In genomic region chr2:96241901-96242611, GRCh38 we compare ENCODE assay signal across 8 cellular contexts. TPM values are rescaled to one million over a fixed set of nuclear protein-coding genes. Genes with fewer than 3 reads are reported as not detected.
DNase-seq lines count a peak whose midpoint lies in the region; ATAC-seq and TF ChIP-seq lines count a peak whose summit lies in the region.

No MANE protein-coding gene starts in this region.

- 67% methylated on average over 5 of the region's 5 CpGs for WGBS in esophagus muscularis mucosa

- no peaks in the 10 kb centered on the region for H3K27me3 Mint-ChIP-seq in activated CD8-positive, alpha-beta T cell treated with anti-CD3 and anti-CD28 coated beads, Interleukin-2, amount 10 ng/mL, durations not matched to agents 7 days and 5 days (ENCODE audit: low read depth)

- peak overlapping the region; percentile 58 for H3K4me3 Mint-ChIP-seq in activated CD8-positive, alpha-beta T cell treated with anti-CD3 and anti-CD28 coated beads, Interleukin-2, amount 10 ng/mL, durations not matched to agents 7 days and 5 days

- peak; percentile 71 for DNase-seq in GF-D8 (lab: John Stamatoyannopoulos, UW)
- DNase-seq in activated CD8-positive, alpha-beta T cell treated with anti-CD3 and anti-CD28 coated beads, Interleukin-2, amount 10 ng/mL, durations not matched to agents 7 days and 5 days, result peak; percentile 80
- no peak for DNase-seq in esophagus muscularis mucosa (ENCODE audit: extremely low spot score)
- no peak for DNase-seq in SK-N-DZ (ENCODE audit: low spot score)
- no peak for DNase-seq in NCI-H748 (lab: John Stamatoyannopoulos, UW; ENCODE audit: unreplicated experiment)

- peak overlapping the region; percentile 96 for H3K27ac Mint-ChIP-seq in activated CD8-positive, alpha-beta T cell treated with anti-CD3 and anti-CD28 coated beads, Interleukin-2, amount 10 ng/mL, durations not matched to agents 7 days and 5 days

- H3K9me3 Mint-ChIP-seq in activated CD8-positive, alpha-beta T cell treated with anti-CD3 and anti-CD28 coated beads, Interleukin-2, amount 10 ng/mL, durations not matched to agents 7 days and 5 days (ENCODE audit: insufficient read depth), result no peaks in the 10 kb centered on the region

- H3K27me3 ChIP-seq in esophagus muscularis mucosa (no peaks in the 10 kb centered on the region), rectal smooth muscle tissue (ENCODE audit: control insufficient read depth, insufficient read depth, low read length) (no peaks in the 10 kb centered on the region)

- H3K9me3 ChIP-seq in KOPT-K1 (ENCODE audit: insufficient read depth, low read length, poor library complexity, severe bottlenecking) (no peaks in the 10 kb centered on the region), esophagus muscularis mucosa (no peaks in the 10 kb centered on the region)

- peak overlapping the region; percentile 61 for H3K27ac ChIP-seq in KOPT-K1 (ENCODE audit: low read depth, low read length, poor library complexity, severe bottlenecking)
- peak overlapping the region; percentile 30 to 70 (median 57) for H3K27ac ChIP-seq in esophagus muscularis mucosa (replicated peaks in 1 of 4)
- H3K27ac ChIP-seq in rectal smooth muscle tissue (ENCODE audit: low read depth, low read length), result peak overlapping the region; percentile 15

- H3K4me1 Mint-ChIP-seq in activated CD8-positive, alpha-beta T cell treated with anti-CD3 and anti-CD28 coated beads, Interleukin-2, amount 10 ng/mL, durations not matched to agents 7 days and 5 days (ENCODE audit: low read depth), result peaks cover 57% of the 10 kb centered on the region

- H3K36me3 ChIP-seq in KOPT-K1 (ENCODE audit: insufficient read depth, low read length) (no peaks in the 10 kb centered on the region), esophagus muscularis mucosa (peaks cover 0 to 23% (median 7%) of the 10 kb centered on the region in 4 donors), rectal smooth muscle tissue (ENCODE audit: control insufficient read depth, insufficient read depth, low read length) (no peaks in the 10 kb centered on the region)

- no peak for TF ChIP-seq POLR2A in esophagus muscularis mucosa (IDR thresholded peaks at IDR 0.05; ENCODE audit: low read depth)

- intact Hi-C loops in esophagus muscularis mucosa (cut with DNase I), result no loop called here

- POLR2A ChIA-PET in activated CD8-positive, alpha-beta T cell treated with anti-CD3 and anti-CD28 coated beads, Interleukin-2, amount 10 ng/mL, durations not matched to agents 7 days and 5 days (lab: Charles Lee), result interaction anchor here (0.6 to 2.0 kb wide), 10 partner anchors 8 to 633 kb away, joined by 3 to 11 read pairs (median 3); partner anchors contain the start of gene STARD7

- no peak overlapping the region for H3K9ac ChIP-seq in rectal smooth muscle tissue (ENCODE audit: low read length)

- no peak for TF ChIP-seq EP300 in esophagus muscularis mucosa (IDR thresholded peaks at IDR 0.05)

- TF ChIP-seq CTCF in esophagus muscularis mucosa (IDR thresholded peaks at IDR 0.05), result no peak

- H3K4me1 ChIP-seq in esophagus muscularis mucosa, result peaks cover 0 to 30% (median 4%) of the 10 kb centered on the region in 4 donors
- H3K4me1 ChIP-seq in rectal smooth muscle tissue (ENCODE audit: control insufficient read depth, insufficient read depth, low read length), result no peaks in the 10 kb centered on the region

- H3K4me3 ChIP-seq in esophagus muscularis mucosa (no peak overlapping the region), rectal smooth muscle tissue (ENCODE audit: low read length) (no peak overlapping the region)

- peaks cover 22% of the 10 kb centered on the region for H3K36me3 Mint-ChIP-seq in activated CD8-positive, alpha-beta T cell treated with anti-CD3 and anti-CD28 coated beads, Interleukin-2, amount 10 ng/mL, durations not matched to agents 7 days and 5 days (ENCODE audit: low read depth)

- peak; percentile 85 for ATAC-seq in GM21576 (IDR thresholded peaks at IDR 0.05; ENCODE audit: unreplicated experiment)
- peak; percentile 92 for ATAC-seq in activated CD8-positive, alpha-beta T cell treated with anti-CD3 and anti-CD28 coated beads, Interleukin-2, amount 10 ng/mL, durations not matched to agents 7 days and 5 days

- CTCF ChIA-PET in activated CD8-positive, alpha-beta T cell treated with anti-CD3 and anti-CD28 coated beads, Interleukin-2, amount 10 ng/mL, durations not matched to agents 7 days and 5 days (lab: Charles Lee), result interaction anchor here (1.1 to 2.0 kb wide), 8 partner anchors 17 to 250 kb away, joined by 3 to 9 read pairs (median 4); partner anchors contain the start of genes ASTL, STARD7 and TMEM127

RNA-seq across cellular contexts. Expression of gene TMEM127, which starts 23.7 kb away (rescaled TPM):
- total RNA-seq in activated CD8-positive, alpha-beta T cell treated with anti-CD3 and anti-CD28 coated beads, Interleukin-2, amount 10 ng/mL, durations not matched to agents 7 days and 5 days, result 10 to 100 TPM; 31.8 to 34.2 TPM
- 10 to 100 TPM; 42.8 to 72.0 (median 55.3) TPM for total RNA-seq in esophagus muscularis mucosa
- polyA plus RNA-seq in SK-N-DZ (2014; cell fraction: cytosol; rRNA removed), result 9.7 and 12.1 TPM in 2 replicates
- 3.7 and 7.4 TPM in 2 replicates for polyA plus RNA-seq in SK-N-DZ (2014; cell fraction: nucleus; rRNA removed)

RNA-seq across cellular contexts. Expression of gene CIAO1, which starts 24.0 kb away (rescaled TPM):
- 10 to 100 TPM; 64.9 to 65.9 TPM for total RNA-seq in activated CD8-positive, alpha-beta T cell treated with anti-CD3 and anti-CD28 coated beads, Interleukin-2, amount 10 ng/mL, durations not matched to agents 7 days and 5 days
- 100 to 1,000 TPM in 1 of 4 donors, 10 to 100 TPM in 3; 76.4 to 101 (median 92.5) TPM for total RNA-seq in esophagus muscularis mucosa
- polyA plus RNA-seq in SK-N-DZ (2014; cell fraction: cytosol; rRNA removed), result 166 and 222 TPM in 2 replicates
- 169 and 171 TPM in 2 replicates for polyA plus RNA-seq in SK-N-DZ (2014; cell fraction: nucleus; rRNA removed)

RNA-seq across cellular contexts. Expression of gene STARD7, which starts 33.4 kb away (rescaled TPM):
- 100 to 1,000 TPM; 139 to 143 TPM for total RNA-seq in activated CD8-positive, alpha-beta T cell treated with anti-CD3 and anti-CD28 coated beads, Interleukin-2, amount 10 ng/mL, durations not matched to agents 7 days and 5 days
- total RNA-seq in esophagus muscularis mucosa, result 100 to 1,000 TPM in 1 of 4 donors, 10 to 100 TPM in 3; 85.0 to 110 (median 92.2) TPM
- 191 and 326 TPM in 2 replicates for polyA plus RNA-seq in SK-N-DZ (2014; cell fraction: cytosol; rRNA removed)
- 165 and 200 TPM in 2 replicates for polyA plus RNA-seq in SK-N-DZ (2014; cell fraction: nucleus; rRNA removed)

Comparison
In these comparisons a context has a peak if more than half of its experiments do, and no peak if none do; other contexts are left out.
1. DNase-seq: peak in GF-D8 (single experiment) and activated CD8-positive, alpha-beta T cell treated with anti-CD3 and anti-CD28 coated beads, Interleukin-2, amount 10 ng/mL, durations not matched to agents 7 days and 5 days (single experiment); none in esophagus muscularis mucosa (single experiment), SK-N-DZ (single experiment) and NCI-H748 (single experiment).
2. Peak in every context shown above with its lines, with median percentiles within 50 percentile points of each other: H3K27ac ChIP-seq.